ENCODE assay signal across 20 cellular contexts in the genomic region with DNA sequence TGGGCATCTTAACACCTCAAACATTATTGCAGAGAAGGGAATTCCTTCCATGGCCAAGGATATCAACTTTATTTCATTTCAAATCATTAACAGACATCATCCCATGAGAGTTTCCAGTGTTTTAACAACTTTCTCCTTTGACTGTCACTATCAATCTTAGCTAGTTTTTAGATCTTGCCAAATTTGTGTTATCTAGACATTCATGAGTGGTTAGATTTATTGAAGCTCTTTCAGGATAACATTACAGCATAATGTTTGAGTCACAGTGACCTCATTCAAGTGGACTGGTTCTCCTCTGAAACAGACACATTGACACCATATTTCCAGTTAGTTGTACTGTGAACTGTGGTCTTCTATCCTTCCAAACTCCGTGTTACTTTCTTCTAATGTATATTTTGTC. TPM values are rescaled to one million over a fixed set of nuclear protein-coding genes. Genes with fewer than 3 reads are reported as not detected.
DNase-seq lines count a peak whose midpoint lies in the region; ATAC-seq and TF ChIP-seq lines count a peak whose summit lies in the region.
"Had no signal": no experiment of that assay in that cellular context is flagged by ENCODE, and none has a peak within 500 bp of the region (broad histone marks: within the 10 kb centered on the region; RNA-seq: fewer than 3 reads in every experiment).

No MANE protein-coding gene starts in this region.

- in situ Hi-C loops in IMR-90 (cut with MboI; ENCODE audit: low sequenced_read_pairs), result no loop called here

- WGBS in IMR-90 (ENCODE audit: extremely low coverage in 2 of 2, insufficient read length in 1 of 2), 2 experiments, result no CpG with 5 or more reads among the region's 1 CpG
- WGBS in esophagus muscularis mucosa, result 60% methylated on average over 1 of the region's 1 CpG

- no peak overlapping the region for H2AK9ac ChIP-seq in IMR-90 (replicated peaks; ENCODE audit: low read depth, low read length, poor library complexity)

- CTCF ChIA-PET in IMR-90 (lab: Yijun Ruan, JAX), result no interaction called here

- H2BK5ac ChIP-seq in IMR-90 (ENCODE audit: low read depth, low read length, poor library complexity, severe bottlenecking), result no peak overlapping the region

- H3K36me3 ChIP-seq in IMR-90 (ENCODE audit: control insufficient read depth, insufficient read depth, low read length) (no peaks in the 10 kb centered on the region), esophagus muscularis mucosa (no peaks in the 10 kb centered on the region), mucosa of descending colon (ENCODE audit: low read depth) (no peaks in the 10 kb centered on the region)
- H3K36me3 ChIP-seq: brain microvascular endothelial cell, heart left ventricle, SJCRH30 had no signal

- H3K23ac ChIP-seq in IMR-90 (ENCODE audit: low read depth, low read length), result no peak overlapping the region

- H3K4me1 ChIP-seq in IMR-90 (ENCODE audit: control insufficient read depth, insufficient read depth, low read length), result peaks cover 8% of the 10 kb centered on the region
- peaks cover 16 to 36% (median 29%) of the 10 kb centered on the region in 4 donors for H3K4me1 ChIP-seq in esophagus muscularis mucosa
- no peaks in the 10 kb centered on the region for H3K4me1 ChIP-seq in mucosa of descending colon (ENCODE audit: low read depth)
- H3K4me1 ChIP-seq: Caco-2, SJCRH30 had no signal

- H3K27me3 ChIP-seq in IMR-90 (ENCODE audit: control insufficient read depth, insufficient read depth, low read length), result peaks cover 16% of the 10 kb centered on the region
- no peaks in the 10 kb centered on the region for H3K27me3 ChIP-seq in esophagus muscularis mucosa
- H3K27me3 ChIP-seq: brain microvascular endothelial cell, SJCRH30 had no signal

- dilution Hi-C loops in IMR-90 (cut with HindIII; ENCODE audit: low sequenced_read_pairs, unreplicated experiment), result no loop called here

- no peak overlapping the region for H2AFZ ChIP-seq in IMR-90 (replicated peaks; ENCODE audit: low read length, poor library complexity)

- BruUV-seq in IMR-90 (replicated peaks; lab: Mats Ljungman, UMichigan), result no TSS peak

- H4K20me1 ChIP-seq in IMR-90 (ENCODE audit: insufficient read depth, low read length), result no peaks in the 10 kb centered on the region

- no peaks in the 10 kb centered on the region for H3K9me3 ChIP-seq in IMR-90 (ENCODE audit: control insufficient read depth, insufficient read depth, low read length)
- no peaks in the 10 kb centered on the region for H3K9me3 ChIP-seq in esophagus muscularis mucosa
- H3K9me3 ChIP-seq in mucosa of descending colon, result no peaks in the 10 kb centered on the region
- H3K9me3 ChIP-seq: Caco-2, heart left ventricle, SJCRH30 had no signal

- H3K14ac ChIP-seq in IMR-90 (replicated peaks; ENCODE audit: low read depth, low read length), result peak overlapping the region; percentile 32; the same call in 1 of the 2 replicates

- H2BK20ac ChIP-seq in IMR-90 (ENCODE audit: low read depth, low read length), result no peak overlapping the region

- H3K79me1 ChIP-seq in IMR-90 (ENCODE audit: low read depth in 1 of 2, low read length in 2 of 2), result no peaks in the 10 kb centered on the region

- H2BK120ac ChIP-seq in IMR-90 (ENCODE audit: low read depth, low read length), result no peak overlapping the region

- H3K18ac ChIP-seq in IMR-90 (ENCODE audit: low read depth, low read length), result no peak overlapping the region

- H3K4ac ChIP-seq in IMR-90 (ENCODE audit: low read depth, low read length), result no peak overlapping the region

- POLR2A ChIA-PET in IMR-90 (lab: Charles Lee; ENCODE audit: unreplicated experiment), result no interaction called here

- TF ChIP-seq CTCF in IMR-90 (conservative IDR thresholded peaks at IDR 0.05; ENCODE audit: low read depth, low read length) (no peak), esophagus muscularis mucosa (IDR thresholded peaks at IDR 0.05) (no peak), mucosa of descending colon (IDR thresholded peaks at IDR 0.05) (no peak)

- no peak overlapping the region for H2BK15ac ChIP-seq in IMR-90 (ENCODE audit: low read depth, low read length)

- H3K4me3 ChIP-seq in IMR-90 (ENCODE audit: insufficient read depth, low read depth, low read length) (no peak overlapping the region), esophagus muscularis mucosa (no peak overlapping the region), mucosa of descending colon (no peak overlapping the region)
- H3K4me3 ChIP-seq: heart left ventricle, SJCRH30 had no signal

- no peak overlapping the region for H4K8ac ChIP-seq in IMR-90 (ENCODE audit: low read depth in 2 of 2, low read length in 2 of 2)

- H3K27ac ChIP-seq in IMR-90 (ENCODE audit: insufficient read depth, low read length), result no peak overlapping the region
- H3K27ac ChIP-seq in esophagus muscularis mucosa (replicated peaks in 1 of 4), result peak overlapping the region; percentile 59 to 72 (median 68)
- H3K27ac ChIP-seq: brain microvascular endothelial cell, SJCRH30 had no signal

- DNase-seq in A172 (ENCODE audit: low spot score) (peak; percentile 90), IMR-90 (peak; percentile 89), esophagus muscularis mucosa (ENCODE audit: extremely low spot score) (no peak), mucosa of descending colon (no peak), NCI-H2227 treated with DMSO at 0.1 percent for 48 hours (lab: John Stamatoyannopoulos, UW) (no peak)
- no peak for DNase-seq in activated CD4-positive, alpha-beta T cell treated with anti-CD3 and anti-CD28 coated beads for 1 hour
- no peak for DNase-seq in effector CD4-positive, alpha-beta T cell
- DNase-seq: 8988T; activated CD8-positive, alpha-beta T cell treated with anti-CD3 and anti-CD28 coated beads, Interleukin-2, amount 10 ng/mL, durations not matched to agents 7 days and 5 days; brain microvascular endothelial cell; Caco-2; effector CD8-positive, alpha-beta T cell; GF-D8; heart left ventricle; left cardiac atrium; NCI-H1092; SJCRH30 had no signal

- H3K4me2 ChIP-seq in IMR-90 (ENCODE audit: low read depth, low read length), result no peak overlapping the region

- H3K9me1 ChIP-seq in IMR-90 (ENCODE audit: insufficient read depth, low read length), result 0 out of 2 replicates have a peak, but pooled peaks cover 7% of the 10 kb centered on the region

- no peak overlapping the region for H4K91ac ChIP-seq in IMR-90 (ENCODE audit: insufficient read depth, low read depth, low read length)

- no peak for TF ChIP-seq RAD21 in IMR-90 (IDR thresholded peaks at IDR 0.05; ENCODE audit: low read length)

- no peak for TF ChIP-seq EP300 in esophagus muscularis mucosa (IDR thresholded peaks at IDR 0.05)

- no peak overlapping the region for H3K56ac ChIP-seq in IMR-90 (ENCODE audit: extremely low read depth, insufficient read depth, low read length)

- no peak for TF ChIP-seq POLR2A in IMR-90 (IDR thresholded peaks at IDR 0.05; ENCODE audit: low read depth, low read length)
- TF ChIP-seq POLR2A in esophagus muscularis mucosa (IDR thresholded peaks at IDR 0.05; ENCODE audit: low read depth), result no peak

- no peak overlapping the region for H3K9ac ChIP-seq in IMR-90 (ENCODE audit: low read depth, low read length)

- H4K5ac ChIP-seq in IMR-90 (ENCODE audit: low read depth, low read length), result no peak overlapping the region

- H2AK5ac ChIP-seq in IMR-90 (ENCODE audit: low read depth, low read length), result no peak overlapping the region

- intact Hi-C loops in IMR-90 (cut with micrococcal nuclease) (no loop called here), esophagus muscularis mucosa (cut with DNase I) (no loop called here), mucosa of descending colon (cut with DNase I, micrococcal nuclease) (no loop called here)

- ATAC-seq in IMR-90 (ENCODE audit: low read depth) (peak; percentile 54; the same call in 1 of the 2 replicates), mucosa of descending colon (peak; percentile 34), GM21786 (IDR thresholded peaks at IDR 0.05; ENCODE audit: unreplicated experiment) (no peak)
- ATAC-seq: activated CD8-positive, alpha-beta T cell treated with anti-CD3 and anti-CD28 coated beads, Interleukin-2, amount 10 ng/mL, durations not matched to agents 7 days and 5 days had no signal

TF ChIP-seq in IMR-90, 13 proteins besides CTCF, POLR2A, EP300 and RAD21:
- no peak for TF ChIP-seq NFE2L2 (IDR thresholded peaks at IDR 0.05; ENCODE audit: low read depth, low read length)
- peak; percentile 54 for TF ChIP-seq FOS (IDR thresholded peaks at IDR 0.05; ENCODE audit: low read depth, low read length)
- peak; percentile 68 for TF ChIP-seq CEBPB (IDR thresholded peaks at IDR 0.05; ENCODE audit: low read depth, low read length)

RNA-seq across cellular contexts. Expression of a gene that starts 8.6 kb away (rescaled TPM):
- 0.07 TPM in 1 of 2 replicates, not detected in the other for total RNA-seq in A172 (2014; rRNA removed; shearing (Covaris generic))
- total RNA-seq in IMR-90 (2012; rRNA removed) (0.83 and 0.90 TPM in 2 replicates), esophagus muscularis mucosa (10 to 100 TPM; 13.4 to 26.4 (median 15.6) TPM), mucosa of descending colon (10 to 100 TPM in 2 of 3 donors, 1 to 10 TPM in 1; 8.2 to 11.2 (median 10.0) TPM)
- 0.09 and 0.29 TPM in 2 replicates for polyA plus RNA-seq in IMR-90 (2012; rRNA removed)
- 0.10 and 0.39 TPM in 2 replicates for polyA plus RNA-seq in IMR-90 (2012; cell fraction: cytosol; rRNA removed)
- 0.07 TPM in 1 of 2 replicates, not detected in the other for polyA plus RNA-seq in IMR-90 (2012; cell fraction: nucleus; rRNA removed; ENCODE audit: low replicate concordance)
- total RNA-seq: activated CD8-positive, alpha-beta T cell treated with anti-CD3 and anti-CD28 coated beads, Interleukin-2, amount 10 ng/mL, durations not matched to agents 7 days and 5 days; Caco-2; progenitor cell of endocrine pancreas had no signal
- polyA plus RNA-seq: IgD-negative memory B cell had no signal

Comparison
In these comparisons a context has a peak if more than half of its experiments do, and no peak if none do; other contexts are left out.
1. DNase-seq: peak in A172 (single experiment) and IMR-90 (single experiment); none in esophagus muscularis mucosa (single experiment), mucosa of descending colon (0 of 3), activated CD4-positive, alpha-beta T cell treated with anti-CD3 and anti-CD28 coated beads for 1 hour (single experiment), NCI-H2227 treated with DMSO at 0.1 percent for 48 hours (single experiment) and effector CD4-positive, alpha-beta T cell (single experiment).